In genomic region chr12:90311561-90311960, GRCh38 we compare ENCODE assay signal across 31 cellular contexts.
"Had no signal": no experiment of that assay in that cellular context is flagged by ENCODE, and none has a peak within 500 bp of the region (broad histone marks: within the 10 kb centered on the region; RNA-seq: fewer than 3 reads in every experiment).

No MANE protein-coding gene starts in this region.

- H3K27ac Mint-ChIP-seq: naive B cell; naive thymus-derived CD8-positive, alpha-beta T cell; natural killer cell treated with Interleukin-12 subunit alpha and Interleukin-12 subunit beta and Interleukin-15 and Interleukin-18, amount 100 ng/mL, for 72 hours; nephron progenitor cell; neural progenitor cell; stimulated activated memory B cell treated with anti-CD40 and anti-IgM and Interleukin-4, amounts not matched to agents 10 μg/mL and 1 μg/mL and 100 μg/mL, for 72 hours; stimulated activated naive CD8-positive, alpha-beta T cell treated with anti-CD3 and anti-CD28 coated beads, Interleukin-15, amount 100 ng/mL, for 72 hours; type B pancreatic cell had no signal

- H3K9me3 ChIP-seq: neutrophil, ovary, prostate gland, right lobe of liver, sigmoid colon, spleen, suprapubic skin, testis, tibial artery, transverse colon, upper lobe of right lung, vagina had no signal

- H3K9me3 Mint-ChIP-seq: naive B cell; natural killer cell treated with Interleukin-12 subunit alpha and Interleukin-12 subunit beta and Interleukin-15 and Interleukin-18, amount 100 ng/mL, for 72 hours; nephron progenitor cell; neural progenitor cell; stimulated activated memory B cell treated with anti-CD40 and anti-IgM and Interleukin-4, amounts not matched to agents 10 μg/mL and 1 μg/mL and 100 μg/mL, for 72 hours; stimulated activated naive CD8-positive, alpha-beta T cell treated with anti-CD3 and anti-CD28 coated beads, Interleukin-15, amount 100 ng/mL, for 72 hours; type B pancreatic cell had no signal

- H3K27me3 Mint-ChIP-seq: type B pancreatic cell had no signal

- H3K27ac ChIP-seq: neural progenitor cell, neutrophil, ovary, prostate gland, right lobe of liver, sigmoid colon, spleen, suprapubic skin, testis, tibial artery, transverse colon, upper lobe of right lung, vagina had no signal

- H3K4me3 ChIP-seq: neural progenitor cell, ovary, prostate gland, right lobe of liver, sigmoid colon, spleen, suprapubic skin, testis, tibial artery, transverse colon, upper lobe of right lung, vagina had no signal

- H3K4me1 Mint-ChIP-seq: naive B cell; naive thymus-derived CD8-positive, alpha-beta T cell; nephron progenitor cell; neural progenitor cell; stimulated activated memory B cell treated with anti-CD40 and anti-IgM and Interleukin-4, amounts not matched to agents 10 μg/mL and 1 μg/mL and 100 μg/mL, for 72 hours; stimulated activated naive CD8-positive, alpha-beta T cell treated with anti-CD3 and anti-CD28 coated beads, Interleukin-15, amount 100 ng/mL, for 72 hours had no signal

- DNase-seq: naive B cell; naive thymus-derived CD8-positive, alpha-beta T cell; nephron progenitor cell; nucleus accumbens; ovary; right cardiac atrium; right lobe of liver; sigmoid colon; small intestine; spleen; stimulated activated CD4-positive, alpha-beta T cell treated with anti-CD3 and anti-CD28 coated beads, Interleukin-12 subunit alpha, Interleukin-12 subunit beta, amount 100 ng/mL, for 4 hours; stimulated activated CD4-positive, alpha-beta T cell treated with anti-CD3 and anti-CD28 coated beads, Interleukin-1b, Interleukin-23, amount 100 ng/mL, for 48 hours; stimulated activated CD4-positive, alpha-beta T cell treated with anti-CD3 and anti-CD28 coated beads, Interleukin-4, amount 100 ng/mL, for 1 hour; stimulated activated CD4-positive, alpha-beta T cell treated with anti-CD3 and anti-CD28 coated beads, Interleukin-4, amount 100 ng/mL, for 4 hours; stimulated activated CD8-positive, alpha-beta memory T cell treated with anti-CD3 and anti-CD28 coated beads, Interleukin-4, amount 100 ng/mL, for 48 hours; stimulated activated naive CD4-positive, alpha-beta T cell; stimulated activated naive CD8-positive, alpha-beta T cell treated with anti-CD3 and anti-CD28 coated beads, Interleukin-15, amount 100 ng/mL, for 72 hours; stimulated activated naive CD8-positive, alpha-beta T cell treated with anti-CD3 and anti-CD28 coated beads, Interleukin-15, Interleukin-2, amounts not matched to agents 100 U/mL and 50 U/mL, for 24 hours; substantia nigra; testis; tibial artery; transverse colon; upper lobe of right lung had no signal

- H2AFZ ChIP-seq: neural progenitor cell had no signal

- ATAC-seq: naive thymus-derived CD8-positive, alpha-beta T cell; natural killer cell treated with Interleukin-12 subunit alpha and Interleukin-12 subunit beta and Interleukin-15 and Interleukin-18, amount 100 ng/mL, for 72 hours; right cardiac atrium; right lobe of liver; stimulated activated memory B cell treated with anti-CD40 and anti-IgM and Interleukin-4, amounts not matched to agents 10 μg/mL and 1 μg/mL and 100 μg/mL, for 72 hours; stimulated activated naive CD8-positive, alpha-beta T cell treated with anti-CD3 and anti-CD28 coated beads, Interleukin-15, amount 100 ng/mL, for 72 hours; stimulated activated naive CD8-positive, alpha-beta T cell treated with anti-CD3 and anti-CD28 coated beads, Interleukin-15, Interleukin-2, amounts not matched to agents 100 U/mL and 50 U/mL, for 24 hours; upper lobe of right lung had no signal

- H3K4me3 Mint-ChIP-seq: naive B cell; naive thymus-derived CD8-positive, alpha-beta T cell; natural killer cell treated with Interleukin-12 subunit alpha and Interleukin-12 subunit beta and Interleukin-15 and Interleukin-18, amount 100 ng/mL, for 72 hours; nephron progenitor cell; neural progenitor cell; stimulated activated memory B cell treated with anti-CD40 and anti-IgM and Interleukin-4, amounts not matched to agents 10 μg/mL and 1 μg/mL and 100 μg/mL, for 72 hours; stimulated activated naive CD8-positive, alpha-beta T cell treated with anti-CD3 and anti-CD28 coated beads, Interleukin-15, amount 100 ng/mL, for 72 hours; type B pancreatic cell had no signal

- H3K36me3 ChIP-seq: neural progenitor cell, neutrophil, ovary, prostate gland, right lobe of liver, sigmoid colon, spleen, suprapubic skin, tibial artery, transverse colon, upper lobe of right lung, vagina had no signal

- H3K27me3 ChIP-seq: neural progenitor cell, neutrophil, ovary, right lobe of liver, sigmoid colon, spleen, suprapubic skin, testis, tibial artery, transverse colon, upper lobe of right lung, vagina had no signal

- H3K9ac ChIP-seq: neural progenitor cell had no signal

- FAIRE-seq: small intestine had no signal

- H3K36me3 Mint-ChIP-seq: naive B cell; naive thymus-derived CD8-positive, alpha-beta T cell; natural killer cell treated with Interleukin-12 subunit alpha and Interleukin-12 subunit beta and Interleukin-15 and Interleukin-18, amount 100 ng/mL, for 72 hours; neural progenitor cell; stimulated activated memory B cell treated with anti-CD40 and anti-IgM and Interleukin-4, amounts not matched to agents 10 μg/mL and 1 μg/mL and 100 μg/mL, for 72 hours; type B pancreatic cell had no signal

- H3K4me2 ChIP-seq: neural progenitor cell had no signal

- H3K4me1 ChIP-seq: neural progenitor cell, prostate gland, right lobe of liver, sigmoid colon, spleen, suprapubic skin, testis, tibial artery, transverse colon, upper lobe of right lung, vagina had no signal
